Comparison of ENCODE assay signal across 1 cellular context in genomic region chr1:41396084-41396483, GRCh38.
TF ChIP-seq lines count a peak whose summit lies in the region.

No MANE protein-coding gene starts in this region.

TF ChIP-seq in K562, 482 proteins besides CTCF, POLR2A, EP300 and RAD21 (continued from another document):
- TF ChIP-seq, protein P1, sequence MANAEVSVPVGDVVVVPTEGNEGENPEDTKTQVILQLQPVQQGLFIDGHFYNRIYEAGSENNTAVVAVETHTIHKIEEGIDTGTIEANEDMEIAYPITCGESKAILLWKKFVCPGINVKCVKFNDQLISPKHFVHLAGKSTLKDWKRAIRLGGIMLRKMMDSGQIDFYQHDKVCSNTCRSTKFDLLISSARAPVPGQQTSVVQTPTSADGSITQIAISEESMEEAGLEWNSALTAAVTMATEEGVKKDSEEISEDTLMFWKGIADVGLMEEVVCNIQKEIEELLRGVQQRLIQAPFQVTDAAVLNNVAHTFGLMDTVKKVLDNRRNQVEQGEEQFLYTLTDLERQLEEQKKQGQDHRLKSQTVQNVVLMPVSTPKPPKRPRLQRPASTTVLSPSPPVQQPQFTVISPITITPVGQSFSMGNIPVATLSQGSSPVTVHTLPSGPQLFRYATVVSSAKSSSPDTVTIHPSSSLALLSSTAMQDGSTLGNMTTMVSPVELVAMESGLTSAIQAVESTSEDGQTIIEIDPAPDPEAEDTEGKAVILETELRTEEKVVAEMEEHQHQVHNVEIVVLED (CRISPR knock-in tag; IDR thresholded peaks at IDR 0.05): no peak
- TF ChIP-seq SMARCC2 (IDR thresholded peaks at IDR 0.05; ENCODE audit: low read depth) (no peak), HNRNPL (IDR thresholded peaks at IDR 0.05; ENCODE audit: low read depth, low read length) (no peak)
